Comparison of ENCODE assay signal across 18 cellular contexts in the genomic region with DNA sequence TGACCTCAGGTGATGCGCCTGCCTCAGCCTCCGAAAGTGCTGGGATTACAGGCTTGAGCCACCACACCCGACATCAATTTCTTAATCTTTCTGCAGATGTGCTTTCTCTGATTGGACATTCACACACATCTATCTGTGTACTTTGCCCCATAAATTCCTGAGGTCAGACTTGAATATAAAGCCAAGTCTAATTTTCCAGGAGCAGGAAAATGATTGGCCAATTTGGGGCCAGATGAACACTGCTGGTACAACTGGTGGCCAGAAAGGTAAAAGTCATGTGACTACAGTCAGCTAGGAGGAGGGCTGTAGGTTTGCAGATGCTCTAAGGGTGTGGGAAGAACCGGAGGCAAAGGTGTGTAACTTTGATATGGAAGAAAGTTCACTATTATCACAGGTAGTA.
"Had no signal": no experiment of that assay in that cellular context is flagged by ENCODE, and none has a peak within 500 bp of the region (broad histone marks: within the 10 kb centered on the region; RNA-seq: fewer than 3 reads in every experiment).

No MANE protein-coding gene starts in this region.

- H3K4me3 Mint-ChIP-seq: activated CD4-positive, alpha-beta memory T cell treated with anti-CD3 and anti-CD28 coated beads, Interleukin-2, amount 10 ng/mL, durations not matched to agents 7 days and 5 days; memory B cell; natural killer cell treated with Interleukin-12 subunit alpha and Interleukin-12 subunit beta and Interleukin-15 and Interleukin-18, amount 100 ng/mL, for 72 hours; T-helper 17 cell had no signal

- H3K36me3 ChIP-seq: cardiac muscle cell had no signal

- H3K9me3 ChIP-seq: left ventricle myocardium inferior, suprapubic skin had no signal

- H3K27ac Mint-ChIP-seq: activated CD4-positive, alpha-beta memory T cell treated with anti-CD3 and anti-CD28 coated beads, Interleukin-2, amount 10 ng/mL, durations not matched to agents 7 days and 5 days; memory B cell; natural killer cell treated with Interleukin-12 subunit alpha and Interleukin-12 subunit beta and Interleukin-15 and Interleukin-18, amount 100 ng/mL, for 72 hours had no signal

- H3K9me3 Mint-ChIP-seq: activated CD4-positive, alpha-beta memory T cell treated with anti-CD3 and anti-CD28 coated beads, Interleukin-2, amount 10 ng/mL, durations not matched to agents 7 days and 5 days; memory B cell; natural killer cell treated with Interleukin-12 subunit alpha and Interleukin-12 subunit beta and Interleukin-15 and Interleukin-18, amount 100 ng/mL, for 72 hours had no signal

- H3K27ac ChIP-seq: cardiac muscle cell, left ventricle myocardium inferior, suprapubic skin had no signal

- H3K27me3 ChIP-seq: cardiac muscle cell, suprapubic skin had no signal

- ATAC-seq: activated CD4-positive, alpha-beta T cell treated with anti-CD3 and anti-CD28 coated beads for 36 hours; esophagus mucosa; natural killer cell treated with Interleukin-12 subunit alpha and Interleukin-12 subunit beta and Interleukin-15 and Interleukin-18, amount 100 ng/mL, for 72 hours; right cardiac atrium; T-helper 17 cell had no signal

- H3K4me3 ChIP-seq: cardiac muscle cell, left ventricle myocardium inferior, smooth muscle cell, suprapubic skin had no signal

- H3K4me2 ChIP-seq: smooth muscle cell had no signal

- DNase-seq: activated CD4-positive, alpha-beta memory T cell treated with anti-CD3 and anti-CD28 coated beads, Interleukin-2, amount 10 ng/mL, durations not matched to agents 7 days and 5 days; activated CD4-positive, alpha-beta T cell treated with anti-CD3 and anti-CD28 coated beads for 36 hours; hippocampal formation; kidney; left ventricle myocardium inferior; occipital lobe; right cardiac atrium; stimulated activated CD4-positive, alpha-beta T cell treated with anti-CD3 and anti-CD28 coated beads, Interleukin-4, amount 100 ng/mL, for 4 hours; stimulated activated CD8-positive, alpha-beta memory T cell treated with anti-CD3 and anti-CD28 coated beads, Interleukin-4, amount 100 ng/mL, for 48 hours; stimulated activated naive CD4-positive, alpha-beta T cell treated with Interleukin-2 at 50 U/mL for 16 hours; T-helper 17 cell; trophoblast cell had no signal

- H3K27me3 Mint-ChIP-seq: activated CD4-positive, alpha-beta memory T cell treated with anti-CD3 and anti-CD28 coated beads, Interleukin-2, amount 10 ng/mL, durations not matched to agents 7 days and 5 days; activated CD4-positive, alpha-beta T cell treated with anti-CD3 and anti-CD28 coated beads for 36 hours; memory B cell; natural killer cell treated with Interleukin-12 subunit alpha and Interleukin-12 subunit beta and Interleukin-15 and Interleukin-18, amount 100 ng/mL, for 72 hours; T-helper 17 cell had no signal
